8 cellular contexts compared by ENCODE assay signal in genomic region chr21:39388038-39388810, GRCh38. TPM values are rescaled to one million over a fixed set of nuclear protein-coding genes. Genes with fewer than 3 reads are reported as not detected.
DNase-seq lines count a peak whose midpoint lies in the region; ATAC-seq and TF ChIP-seq lines count a peak whose summit lies in the region.

No MANE protein-coding gene starts in this region.

- CTCF ChIA-PET in naive thymus-derived CD4-positive, alpha-beta T cell (lab: Charles Lee), result interaction anchor here (0.7 to 1.8 kb wide), 6 partner anchors 14 to 103 kb away, joined by 4 to 6 read pairs (median 4); partner anchors contain the start of gene HMGN1

- intact Hi-C loops in naive thymus-derived CD4-positive, alpha-beta T cell (cut with micrococcal nuclease), result loop anchor here (1.0 to 10.0 kb wide), 12 partner anchors 8 to 881 kb away; partner anchors contain the start of genes PSMG1 (in 2 of the 2), BRWD1 (in 1 of the 2), HMGN1 (in 1 of the 2) and LCA5L (in 1 of the 2)

- DNase-seq in DMS79 (lab: John Stamatoyannopoulos, UW) (peak; percentile 48), fibroblast of lung (ENCODE audit: low read depth in 2 of 2) (peak; percentile 74 to 82)
- DNase-seq in activated T-cell treated with anti-CD3 and anti-CD28 coated beads, Interleukin-2, amount 50 U/mL, for 72 hours, result peak; percentile 92 to 94
- peak; percentile 71 to 93 (median 83) for DNase-seq in naive thymus-derived CD4-positive, alpha-beta T cell
- peak; percentile 94 to 96 for DNase-seq in stimulated activated effector memory CD8-positive, alpha-beta T cell treated with anti-CD3 and anti-CD28 coated beads, Interleukin-12 subunit alpha, Interleukin-12 subunit beta, amount 100 ng/mL, for 72 hours (ENCODE audit: low spot score in 2 of 2)

- peaks cover 0 to 14% of the 10 kb centered on the region in 2 donors for H3K36me3 Mint-ChIP-seq in activated T-cell treated with anti-CD3 and anti-CD28 coated beads, Interleukin-2, amount 50 U/mL, for 72 hours (ENCODE audit: insufficient read depth in 2 of 2)
- peaks cover 3 to 24% (median 9%) of the 10 kb centered on the region in 5 donors for H3K36me3 Mint-ChIP-seq in naive thymus-derived CD4-positive, alpha-beta T cell
- peaks cover 45% of the 10 kb centered on the region for H3K36me3 Mint-ChIP-seq in stimulated activated effector memory CD8-positive, alpha-beta T cell treated with anti-CD3 and anti-CD28 coated beads, Interleukin-12 subunit alpha, Interleukin-12 subunit beta, amount 100 ng/mL, for 72 hours

- no peaks in the 10 kb centered on the region for H3K27me3 ChIP-seq in fibroblast of lung (ENCODE audit: control insufficient read depth, insufficient read depth, low read length)
- no peaks in the 10 kb centered on the region for H3K27me3 ChIP-seq in naive thymus-derived CD4-positive, alpha-beta T cell (ENCODE audit: control insufficient read depth in 2 of 2, insufficient read depth in 2 of 2, low read length in 2 of 2)

- H3K36me3 ChIP-seq in fibroblast of lung (ENCODE audit: control insufficient read depth, insufficient read depth, low read length), result peaks cover 10% of the 10 kb centered on the region
- peaks cover 0 to 17% (median 8%) of the 10 kb centered on the region in 3 experiments for H3K36me3 ChIP-seq in naive thymus-derived CD4-positive, alpha-beta T cell (ENCODE audit: control insufficient read depth in 2 of 3, insufficient read depth in 3 of 3, low read length in 3 of 3)

- TF ChIP-seq CTCF in fibroblast of lung (conservative IDR thresholded peaks at IDR 0.05 in 1 of 2, IDR thresholded peaks at IDR 0.05 in 1 of 2; ENCODE audit: low read depth in 1 of 2, low read length in 2 of 2), result peak; percentile 76 to 82

- no peaks in the 10 kb centered on the region for H3K9me3 Mint-ChIP-seq in activated T-cell treated with anti-CD3 and anti-CD28 coated beads, Interleukin-2, amount 50 U/mL, for 72 hours
- H3K9me3 Mint-ChIP-seq in naive thymus-derived CD4-positive, alpha-beta T cell, result no peaks in the 10 kb centered on the region
- no peaks in the 10 kb centered on the region for H3K9me3 Mint-ChIP-seq in stimulated activated effector memory CD8-positive, alpha-beta T cell treated with anti-CD3 and anti-CD28 coated beads, Interleukin-12 subunit alpha, Interleukin-12 subunit beta, amount 100 ng/mL, for 72 hours

- peak overlapping the region; percentile 33 for H3K27ac ChIP-seq in fibroblast of lung (ENCODE audit: insufficient read depth, low read length)
- H3K27ac ChIP-seq in naive thymus-derived CD4-positive, alpha-beta T cell (ENCODE audit: low read depth, low read length), result peak overlapping the region; percentile 67

- peaks cover 24% of the 10 kb centered on the region for H3K79me2 ChIP-seq in fibroblast of lung (ENCODE audit: control insufficient read depth, insufficient read depth, low read length)

- POLR2A ChIA-PET in naive thymus-derived CD4-positive, alpha-beta T cell (lab: Charles Lee), result interaction anchor here (1.2 to 1.9 kb wide), 4 partner anchors 15 to 205 kb away, joined by 4 to 22 read pairs (median 14); partner anchors contain the start of genes BRWD1, HMGN1 and PSMG1

- TF ChIP-seq RAD21 in Ishikawa (IDR thresholded peaks at IDR 0.05; ENCODE audit: low read depth), result peak; percentile 83

- no peak overlapping the region for H3K9ac ChIP-seq in fibroblast of lung (ENCODE audit: insufficient read depth, low read length)

- peak; percentile 70 for ATAC-seq in GM21737 (IDR thresholded peaks at IDR 0.05; ENCODE audit: unreplicated experiment)
- peak; percentile 86 to 89 for ATAC-seq in activated T-cell treated with anti-CD3 and anti-CD28 coated beads, Interleukin-2, amount 50 U/mL, for 72 hours (replicated peaks in 1 of 2)
- peak; percentile 87 for ATAC-seq in naive thymus-derived CD4-positive, alpha-beta T cell
- peak; percentile 87 for ATAC-seq in stimulated activated effector memory CD8-positive, alpha-beta T cell treated with anti-CD3 and anti-CD28 coated beads, Interleukin-12 subunit alpha, Interleukin-12 subunit beta, amount 100 ng/mL, for 72 hours

- H3K9me3 ChIP-seq in fibroblast of lung (ENCODE audit: control insufficient read depth, insufficient read depth, low read depth, low read length), result no peaks in the 10 kb centered on the region
- no peaks in the 10 kb centered on the region for H3K9me3 ChIP-seq in naive thymus-derived CD4-positive, alpha-beta T cell (ENCODE audit: control insufficient read depth in 2 of 3, low read length in 3 of 3)

- H3K27me3 Mint-ChIP-seq in activated T-cell treated with anti-CD3 and anti-CD28 coated beads, Interleukin-2, amount 50 U/mL, for 72 hours (ENCODE audit: low read depth), result no peaks in the 10 kb centered on the region
- no peaks in the 10 kb centered on the region for H3K27me3 Mint-ChIP-seq in naive thymus-derived CD4-positive, alpha-beta T cell

- peaks cover 7% of the 10 kb centered on the region for H3K4me1 ChIP-seq in fibroblast of lung (ENCODE audit: control insufficient read depth, extremely low read depth, insufficient read depth, low read length)
- peaks cover 11 to 15% of the 10 kb centered on the region in 2 donors for H3K4me1 ChIP-seq in naive thymus-derived CD4-positive, alpha-beta T cell (ENCODE audit: control insufficient read depth in 2 of 2, insufficient read depth in 2 of 2, low read length in 2 of 2)

- no peaks in the 10 kb centered on the region for H4K20me1 ChIP-seq in fibroblast of lung (ENCODE audit: control insufficient read depth, extremely low read depth, insufficient read depth, low read length)

- peak overlapping the region; percentile 59 for H2AFZ ChIP-seq in fibroblast of lung (ENCODE audit: low read length)

- H3K4me2 ChIP-seq in fibroblast of lung (ENCODE audit: extremely low read depth, insufficient read depth, low read length), result peak overlapping the region; percentile 84

- TF ChIP-seq EP300 in Ishikawa (IDR thresholded peaks at IDR 0.05; ENCODE audit: borderline replicate concordance), result no peak

- peak overlapping the region; percentile 87 to 97 for H3K4me3 Mint-ChIP-seq in activated T-cell treated with anti-CD3 and anti-CD28 coated beads, Interleukin-2, amount 50 U/mL, for 72 hours
- peak overlapping the region; percentile 83 to 91 (median 90) for H3K4me3 Mint-ChIP-seq in naive thymus-derived CD4-positive, alpha-beta T cell
- H3K4me3 Mint-ChIP-seq in stimulated activated effector memory CD8-positive, alpha-beta T cell treated with anti-CD3 and anti-CD28 coated beads, Interleukin-12 subunit alpha, Interleukin-12 subunit beta, amount 100 ng/mL, for 72 hours, result peak overlapping the region; percentile 82

- H3K27ac Mint-ChIP-seq in activated T-cell treated with anti-CD3 and anti-CD28 coated beads, Interleukin-2, amount 50 U/mL, for 72 hours, result peak overlapping the region; percentile 96
- peak overlapping the region; percentile 71 to 94 (median 90) for H3K27ac Mint-ChIP-seq in naive thymus-derived CD4-positive, alpha-beta T cell
- H3K27ac Mint-ChIP-seq in stimulated activated effector memory CD8-positive, alpha-beta T cell treated with anti-CD3 and anti-CD28 coated beads, Interleukin-12 subunit alpha, Interleukin-12 subunit beta, amount 100 ng/mL, for 72 hours, result peak overlapping the region; percentile 88

- H3K4me1 Mint-ChIP-seq in activated T-cell treated with anti-CD3 and anti-CD28 coated beads, Interleukin-2, amount 50 U/mL, for 72 hours (ENCODE audit: low read depth), result peaks cover 46% of the 10 kb centered on the region
- H3K4me1 Mint-ChIP-seq in naive thymus-derived CD4-positive, alpha-beta T cell, result peaks cover 18 to 38% (median 31%) of the 10 kb centered on the region in 7 donors
- H3K4me1 Mint-ChIP-seq in stimulated activated effector memory CD8-positive, alpha-beta T cell treated with anti-CD3 and anti-CD28 coated beads, Interleukin-12 subunit alpha, Interleukin-12 subunit beta, amount 100 ng/mL, for 72 hours, result peaks cover 48% of the 10 kb centered on the region

- peak overlapping the region; percentile 44 to 74 (median 57) for H3K4me3 ChIP-seq in fibroblast of lung (replicated peaks in 1 of 4; ENCODE audit: control extremely low read depth in 1 of 4, insufficient read depth in 1 of 4, low read depth in 3 of 4, low read length in 4 of 4)
- H3K4me3 ChIP-seq in naive thymus-derived CD4-positive, alpha-beta T cell (ENCODE audit: low read length), result peak overlapping the region; percentile 51

TF ChIP-seq in Ishikawa, 13 proteins besides CTCF, POLR2A, EP300 and RAD21 (continues in another document):
- TF ChIP-seq TCF12 (IDR thresholded peaks at IDR 0.05; ENCODE audit: low read depth), result 0 out of 2 replicates have a peak, but pooled peaks have one; percentile 7
- TF ChIP-seq, protein P1, sequence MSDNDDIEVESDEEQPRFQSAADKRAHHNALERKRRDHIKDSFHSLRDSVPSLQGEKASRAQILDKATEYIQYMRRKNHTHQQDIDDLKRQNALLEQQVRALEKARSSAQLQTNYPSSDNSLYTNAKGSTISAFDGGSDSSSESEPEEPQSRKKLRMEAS (IDR thresholded peaks at IDR 0.05), result peak; percentile 40
- TF ChIP-seq ZBTB7A (IDR thresholded peaks at IDR 0.05; ENCODE audit: low read depth), result no peak

RNA-seq across cellular contexts. Expression of gene HMGN1, which starts 39.3 kb away (rescaled TPM):
- 392 TPM for polyA plus RNA-seq in PFSK-1 (2012; ENCODE audit: insufficient read length, low read depth)
- total RNA-seq in activated T-cell treated with anti-CD3 and anti-CD28 coated beads, Interleukin-2, amount 50 U/mL, for 72 hours, result 100 to 1,000 TPM; 353 to 399 TPM
- total RNA-seq in fibroblast of lung, result 171 and 179 TPM in 2 replicates
- polyA plus RNA-seq in fibroblast of lung, result 160 and 189 TPM in 2 replicates
- polyA plus RNA-seq in fibroblast of lung (2012), result 229 and 291 TPM in 2 replicates
- 3.1 and 8.2 TPM in 2 replicates for polyA minus RNA-seq in fibroblast of lung (ENCODE audit: low replicate concordance)
- 100 to 1,000 TPM; 198 to 310 (median 262) TPM for total RNA-seq in naive thymus-derived CD4-positive, alpha-beta T cell
- polyA plus RNA-seq in naive thymus-derived CD4-positive, alpha-beta T cell, result 100 to 1,000 TPM; 198 to 286 TPM

RNA-seq across cellular contexts. Expression of gene LCA5L, which starts 57.4 kb away (rescaled TPM):
- 0.40 TPM for polyA plus RNA-seq in PFSK-1 (2012; ENCODE audit: insufficient read length, low read depth)
- total RNA-seq in activated T-cell treated with anti-CD3 and anti-CD28 coated beads, Interleukin-2, amount 50 U/mL, for 72 hours, result under 1 TPM in 1 of 2 donors, not detected in 1; 0.31 TPM
- total RNA-seq in fibroblast of lung, result 0.51 and 0.66 TPM in 2 replicates
- 0.38 and 1.0 TPM in 2 replicates for polyA plus RNA-seq in fibroblast of lung
- polyA plus RNA-seq in fibroblast of lung (2012), result 0.46 and 0.76 TPM in 2 replicates
- polyA minus RNA-seq in fibroblast of lung (ENCODE audit: low replicate concordance), result 0.94 TPM in 1 of 2 replicates, not detected in the other
- total RNA-seq in naive thymus-derived CD4-positive, alpha-beta T cell, result not detected
- polyA plus RNA-seq in naive thymus-derived CD4-positive, alpha-beta T cell, result under 1 TPM in 1 of 2 donors, not detected in 1; 0.24 TPM

Comparison
In these comparisons a context has a peak if more than half of its experiments do, and no peak if none do; other contexts are left out.
1. Peak in every context shown above with its lines: DNase-seq, ATAC-seq, H3K4me3 ChIP-seq and H3K27ac ChIP-seq.